7 cellular contexts compared by ENCODE assay signal in genomic region chr16:8417145-8417544, GRCh38.
"Had no signal": no experiment of that assay in that cellular context is flagged by ENCODE, and none has a peak within 500 bp of the region (broad histone marks: within the 10 kb centered on the region; RNA-seq: fewer than 3 reads in every experiment).

No MANE protein-coding gene starts in this region.

- DNase-seq: GDM1, GF-D8 had no signal

- ATAC-seq: GM12878 had no signal

- FAIRE-seq: G401.6, GM12878, GM12891, GM12892, GM18507 had no signal

- H3K4me3 ChIP-seq: GM12878 had no signal
